6 cellular contexts compared by ENCODE assay signal in the genomic region with DNA sequence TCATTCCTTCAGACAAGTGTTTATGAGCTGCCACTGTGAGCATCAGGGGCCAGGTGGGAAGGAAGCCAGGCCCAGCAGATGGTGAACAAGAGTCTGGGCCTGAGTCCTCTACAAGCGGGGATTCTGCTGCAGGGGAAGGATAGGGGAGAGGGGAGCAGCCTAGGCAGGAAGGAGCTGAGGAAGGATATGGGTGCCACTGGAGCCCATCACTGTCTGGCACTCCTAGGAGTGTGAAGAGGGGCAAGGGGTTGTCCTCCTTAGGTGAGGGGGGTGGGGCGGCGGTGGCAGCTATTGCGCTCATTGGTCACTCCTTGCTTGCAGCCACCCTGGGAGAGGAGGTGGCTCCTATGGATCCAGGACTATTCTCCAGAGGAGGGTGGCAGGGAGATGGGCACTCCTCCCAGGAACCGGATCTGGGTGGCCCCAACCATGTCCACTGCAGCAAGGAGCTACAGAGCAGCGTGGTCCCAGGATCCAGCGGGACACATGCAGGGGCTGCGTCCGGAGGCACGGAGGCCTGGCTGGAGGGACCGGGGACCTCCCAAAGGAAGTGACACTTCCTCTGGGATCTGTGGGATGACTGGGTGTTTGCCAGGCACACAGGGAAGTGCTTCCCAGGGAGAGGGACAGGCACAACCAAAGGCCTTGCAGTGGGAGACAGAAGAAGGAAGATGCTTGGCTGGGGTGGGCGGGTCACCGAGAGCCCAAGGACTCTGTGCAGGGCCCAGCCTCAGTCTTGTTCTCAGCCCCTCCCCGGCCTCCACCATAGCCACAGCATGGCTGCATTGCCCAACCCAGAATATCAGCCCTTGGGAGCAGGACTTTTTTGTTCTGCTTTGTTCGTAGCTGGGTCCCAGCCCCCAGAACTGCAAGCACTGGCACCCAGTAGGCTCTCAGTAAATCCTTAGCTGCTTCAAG. TPM values are rescaled to one million over a fixed set of nuclear protein-coding genes. Genes with fewer than 3 reads are reported as not detected.
"Had no signal": no experiment of that assay in that cellular context is flagged by ENCODE, and none has a peak within 500 bp of the region (broad histone marks: within the 10 kb centered on the region; RNA-seq: fewer than 3 reads in every experiment).

No MANE protein-coding gene starts in this region.

RNA-seq across cellular contexts. Expression of a gene that starts 16.6 kb away (rescaled TPM):
- total RNA-seq: GM23248, H7, HepG2, HFFc6, HT1080 had no signal
- polyA plus RNA-seq: GM23248, HepG2, IgD-negative memory B cell had no signal
